In genomic region chr1:85048296-85049064, GRCh38 we compare ENCODE assay signal across 8 cellular contexts. TPM values are rescaled to one million over a fixed set of nuclear protein-coding genes. Genes with fewer than 3 reads are reported as not detected.
A peak's percentile ranks its signal among the peaks of the same experiment; 100 is the strongest.
DNase-seq lines count a peak whose midpoint lies in the region; ATAC-seq, FAIRE-seq and TF ChIP-seq lines count a peak whose summit lies in the region.

Gene MCOLN3, minus strand, starts transcription at chr1:85048500. Its CDS starts 3,140 bp downstream, at chr1:85045360.

- DNase-seq in COR-L47 (lab: John Stamatoyannopoulos, UW) (peak; percentile 63), RWPE2 (ENCODE audit: low spot score) (peak; percentile 71), astrocyte of the hippocampus (ENCODE audit: low read depth, low spot score) (peak; percentile 38), kidney (peak; percentile 79), NOMO-1 treated with DMSO at 0.1 percent for 48 hours (lab: John Stamatoyannopoulos, UW; ENCODE audit: unreplicated experiment) (no peak)
- peak; percentile 24 for DNase-seq in stimulated activated CD4-positive, alpha-beta T cell treated with anti-CD3 and anti-CD28 coated beads, Interleukin-4, amount 100 ng/mL, for 24 hours

- H3K4me1 ChIP-seq in RWPE2 (ENCODE audit: insufficient read depth, poor library complexity, severe bottlenecking) (no peaks in the 10 kb centered on the region), kidney (ENCODE audit: control insufficient read depth in 1 of 2, insufficient read depth in 1 of 2, low read depth in 1 of 2, low read length in 2 of 2) (no peaks in the 10 kb centered on the region)

- H3K27me3 ChIP-seq in RWPE2 (ENCODE audit: insufficient read depth, poor library complexity, severe bottlenecking), result no peaks in the 10 kb centered on the region

- peak within 1 kb of the TSS; percentile 4 to 55 for H3K9ac ChIP-seq in kidney (ENCODE audit: low read length in 2 of 2)

- FAIRE-seq in kidney (lab: Jason Lieb, UNC), result no peak

- TF ChIP-seq CTCF in RWPE2 (IDR thresholded peaks at IDR 0.05; ENCODE audit: poor library complexity, severe bottlenecking) (no peak), kidney (IDR thresholded peaks at IDR 0.05; ENCODE audit: borderline replicate concordance, extremely low read depth, insufficient read depth) (no peak)

- ATAC-seq in GM19397 (IDR thresholded peaks at IDR 0.05; ENCODE audit: unreplicated experiment) (peak; percentile 78), HG03378 (IDR thresholded peaks at IDR 0.05; ENCODE audit: unreplicated experiment) (peak; percentile 42), RWPE2 (ENCODE audit: low read depth) (peak; percentile 84)

- intact Hi-C loops in kidney (cut with DNase I), result no loop called here

- H3K9me3 ChIP-seq in RWPE2 (ENCODE audit: severe bottlenecking) (no peaks in the 10 kb centered on the region), kidney (ENCODE audit: control insufficient read depth in 1 of 2, low read length in 2 of 2) (no peaks in the 10 kb centered on the region)

- H3K36me3 ChIP-seq in RWPE2 (ENCODE audit: low read depth), result no peaks in the 10 kb centered on the region
- no peaks in the 10 kb centered on the region for H3K36me3 ChIP-seq in kidney (ENCODE audit: control insufficient read depth in 1 of 2, insufficient read depth in 2 of 2, low read length in 2 of 2)

- peak within 1 kb of the TSS; percentile 12 for H3K27ac ChIP-seq in RWPE2 (ENCODE audit: poor library complexity, severe bottlenecking)
- H3K27ac ChIP-seq in kidney (ENCODE audit: low read depth in 2 of 2, low read length in 2 of 2), result peak within 1 kb of the TSS in 1 of 2 donors; percentile 10

- peak within 1 kb of the TSS; percentile 60 for H3K4me3 ChIP-seq in RWPE2 (ENCODE audit: severe bottlenecking)
- peak within 1 kb of the TSS; percentile 57 to 63 for H3K4me3 ChIP-seq in kidney (ENCODE audit: low read length in 2 of 2)

RNA-seq across cellular contexts. Expression of gene MCOLN3, which starts in this region (rescaled TPM):
- 3.1 TPM for total RNA-seq in kidney
- 7.8 TPM for polyA plus RNA-seq in kidney (ENCODE audit: insufficient read depth, low read depth, low replicate concordance)
